19 cellular contexts compared by ENCODE assay signal in the genomic region with DNA sequence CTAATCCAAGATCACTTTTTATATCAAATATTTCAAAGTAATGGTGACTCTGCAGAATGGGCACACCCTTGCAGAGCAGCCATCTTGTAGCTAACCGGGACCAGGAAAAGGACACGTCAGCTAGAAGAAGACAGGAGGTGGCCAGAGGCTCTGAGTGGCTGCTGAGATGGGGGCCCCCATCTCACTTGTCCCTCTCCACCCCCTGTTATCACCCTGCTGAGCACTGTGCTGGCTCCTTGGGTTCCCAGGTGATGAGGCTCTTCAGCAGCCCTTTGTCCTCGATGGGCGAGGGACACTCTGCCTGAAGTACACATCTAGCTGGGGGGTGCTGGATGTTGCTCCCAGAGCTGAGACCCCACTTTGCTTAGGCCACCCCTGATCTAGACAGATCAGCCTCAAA.
"Had no signal": no experiment of that assay in that cellular context is flagged by ENCODE, and none has a peak within 500 bp of the region (broad histone marks: within the 10 kb centered on the region; RNA-seq: fewer than 3 reads in every experiment).

No MANE protein-coding gene starts in this region.

- DNase-seq: Kasumi-1, MM.1S, NCI-H1092 treated with DMSO at 0.1 percent for 48 hours, NCI-H1436, NCI-H187, NCI-H2029, NCI-H2081 treated with DMSO at 0.1 percent for 48 hours, NCI-H226, NCI-H446, NCI-H510A, NCI-H524 treated with DMSO at 0.1 percent for 48 hours, NCI-H69, NCI-H774, RPMI8226, SHP77, SK-N-SH had no signal

- H3K9ac ChIP-seq: KMS-11, SK-N-SH had no signal

- ATAC-seq: HepG2, K562 had no signal

- H3K9me3 ChIP-seq: SK-N-SH had no signal

- H3K4me2 ChIP-seq: KMS-11, SK-N-SH had no signal

- H3K4me3 ChIP-seq: K562 had no signal

- H3K27ac ChIP-seq: KMS-11 had no signal
